ENCODE assay signal across 10 cellular contexts in the genomic region with DNA sequence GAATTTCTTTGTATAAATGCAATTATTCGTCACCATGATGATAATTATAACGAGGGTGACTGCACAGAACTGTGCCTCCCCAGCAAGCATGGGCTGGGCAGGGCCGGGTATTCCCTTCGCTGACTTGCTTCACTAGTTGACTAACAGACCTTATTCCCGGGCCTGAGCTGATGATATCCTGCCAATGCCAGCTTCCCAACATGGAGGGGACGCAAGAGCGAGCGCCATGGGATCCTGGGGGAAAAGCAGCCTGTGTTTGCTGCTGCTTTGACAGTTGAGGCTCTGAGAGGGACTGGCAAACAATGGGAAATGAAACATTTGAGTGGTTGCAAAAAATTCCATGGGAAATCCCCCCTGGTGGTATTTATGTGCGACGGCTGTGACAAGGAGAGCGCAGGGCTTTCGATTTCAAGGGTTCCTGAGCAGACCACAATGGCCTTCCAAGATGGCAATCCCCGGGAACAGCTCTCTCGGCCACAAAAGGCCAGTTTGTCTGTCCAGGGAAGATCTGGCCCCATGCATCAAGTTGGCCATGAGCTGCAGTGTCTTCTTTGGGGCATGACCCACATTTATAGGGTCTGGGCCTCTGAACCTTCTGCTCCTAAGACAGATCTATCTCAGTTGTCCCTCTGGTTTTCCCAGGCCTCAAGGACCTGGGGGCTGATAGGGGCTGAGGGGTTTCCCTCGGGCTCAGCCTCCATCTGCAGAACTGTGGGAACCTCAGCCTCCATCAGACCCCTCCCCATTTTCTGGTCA. TPM values are rescaled to one million over a fixed set of nuclear protein-coding genes. Genes with fewer than 3 reads are reported as not detected.
DNase-seq lines count a peak whose midpoint lies in the region; ATAC-seq and TF ChIP-seq lines count a peak whose summit lies in the region.
"Had no signal": no experiment of that assay in that cellular context is flagged by ENCODE, and none has a peak within 500 bp of the region (broad histone marks: within the 10 kb centered on the region; RNA-seq: fewer than 3 reads in every experiment).

No MANE protein-coding gene starts in this region.

- H3K36me3 ChIP-seq in spleen, result no peaks in the 10 kb centered on the region

- no peaks in the 10 kb centered on the region for H3K36me3 Mint-ChIP-seq in T-helper 1 cell treated with Interleukin-12 subunit alpha and Interleukin-12 subunit beta and Interleukin-4 antibody, amounts not matched to agents 30 μg/mL and 1 μg/mL, for 36 hours (ENCODE audit: low read depth)

- H3K9me3 Mint-ChIP-seq in T-helper 1 cell treated with Interleukin-12 subunit alpha and Interleukin-12 subunit beta and Interleukin-4 antibody, amounts not matched to agents 30 μg/mL and 1 μg/mL, for 36 hours, result no peaks in the 10 kb centered on the region

- no peaks in the 10 kb centered on the region for H3K27me3 ChIP-seq in spleen (replicated peaks in 1 of 7)

- no peak for DNase-seq in T-helper 1 cell
- DNase-seq in RPMI7951 (ENCODE audit: low read depth), result peak; percentile 71
- no peak for DNase-seq in spleen
- DNase-seq in SKM-1 (lab: John Stamatoyannopoulos, UW; ENCODE audit: unreplicated experiment), result no peak
- no peak for DNase-seq in activated naive CD4-positive, alpha-beta T cell treated with Interleukin-2 at 50 U/mL for 16 hours

- H3K4me1 Mint-ChIP-seq in T-helper 1 cell treated with Interleukin-12 subunit alpha and Interleukin-12 subunit beta and Interleukin-4 antibody, amounts not matched to agents 30 μg/mL and 1 μg/mL, for 36 hours (ENCODE audit: low read depth), result peaks cover 42% of the 10 kb centered on the region

- H3K27ac ChIP-seq in spleen, result peak overlapping the region; percentile 27 to 65 (median 46)

- H3K27me3 Mint-ChIP-seq in T-helper 1 cell treated with Interleukin-12 subunit alpha and Interleukin-12 subunit beta and Interleukin-4 antibody, amounts not matched to agents 30 μg/mL and 1 μg/mL, for 36 hours (ENCODE audit: low read depth), result peaks cover 6% of the 10 kb centered on the region

- TF ChIP-seq POLR2A in spleen (IDR thresholded peaks at IDR 0.05), result no peak

- intact Hi-C loops in spleen (cut with DNase I; ENCODE audit: low total_unique reads), result no loop called here

- peak overlapping the region in 1 of 8 donors; percentile 25 for H3K4me3 ChIP-seq in spleen

- peak overlapping the region; percentile 45 for H3K27ac Mint-ChIP-seq in T-helper 1 cell treated with Interleukin-12 subunit alpha and Interleukin-12 subunit beta and Interleukin-4 antibody, amounts not matched to agents 30 μg/mL and 1 μg/mL, for 36 hours

- no peaks in the 10 kb centered on the region for H3K9me3 ChIP-seq in spleen

- TF ChIP-seq CTCF in spleen (IDR thresholded peaks at IDR 0.05 in 8 of 11, conservative IDR thresholded peaks at IDR 0.05 in 3 of 11), result no peak

- peaks cover 23 to 83% (median 62%) of the 10 kb centered on the region in 6 donors for H3K4me1 ChIP-seq in spleen

- ATAC-seq in HG02588 (IDR thresholded peaks at IDR 0.05; ENCODE audit: unreplicated experiment) (peak; percentile 47), HG03095 (IDR thresholded peaks at IDR 0.05; ENCODE audit: unreplicated experiment) (no peak)

- peak overlapping the region; percentile 25 for H3K4me3 Mint-ChIP-seq in T-helper 1 cell treated with Interleukin-12 subunit alpha and Interleukin-12 subunit beta and Interleukin-4 antibody, amounts not matched to agents 30 μg/mL and 1 μg/mL, for 36 hours

- 48 to 64% (median 62%) methylated on average over 15 of the region's 15 CpGs for WGBS in spleen, 5 donors

RNA-seq across cellular contexts. Expression of a gene that starts 21.9 kb away (rescaled TPM):
- 0.48 TPM in 1 of 2 replicates, not detected in the other for total RNA-seq in RPMI7951 (2014; rRNA removed; shearing (Covaris generic))
- total RNA-seq in spleen, result 1 to 10 TPM; 1.4 to 3.0 (median 2.1) TPM
- polyA plus RNA-seq in spleen, result 1 to 10 TPM in 2 of 3 donors, under 1 TPM in 1; 0.86 to 1.4 (median 1.2) TPM
- total RNA-seq: skeletal muscle tissue, urinary bladder had no signal
